In genomic region chr19:16573925-16574324, GRCh38 we compare ENCODE assay signal across 2 cellular contexts.
TF ChIP-seq lines count a peak whose summit lies in the region.

No MANE protein-coding gene starts in this region.

TF ChIP-seq in IMR-90, 13 proteins besides CTCF, POLR2A, EP300 and RAD21:
- no peak for TF ChIP-seq MAFK (IDR thresholded peaks at IDR 0.05; ENCODE audit: low read depth, low read length)
- no peak for TF ChIP-seq ELK1 (IDR thresholded peaks at IDR 0.05; ENCODE audit: borderline replicate concordance, low read depth, low read length)
- no peak for TF ChIP-seq CHD1 (IDR thresholded peaks at IDR 0.05; ENCODE audit: low read depth, low read length)
- no peak for TF ChIP-seq CEBPB (IDR thresholded peaks at IDR 0.05; ENCODE audit: low read depth, low read length)

TF ChIP-seq in GM12878, 131 proteins besides CTCF, POLR2A, EP300 and RAD21:
- TF ChIP-seq CREB1 (IDR thresholded peaks at IDR 0.05; ENCODE audit: low read depth) (no peak), JUND (IDR thresholded peaks at IDR 0.05; ENCODE audit: low read depth, low read length) (no peak), NR2F1 (conservative IDR thresholded peaks at IDR 0.05) (no peak), POLR2AphosphoS5 (IDR thresholded peaks at IDR 0.05; ENCODE audit: low read length) (peak; percentile 44), POLR2AphosphoS2 (IDR thresholded peaks at IDR 0.05; ENCODE audit: low read depth, low read length) (0 out of 2 replicates have a peak, but pooled peaks have one; percentile 19), HCFC1 (IDR thresholded peaks at IDR 0.05; ENCODE audit: low read length) (no peak), TCF12 (IDR thresholded peaks at IDR 0.05; ENCODE audit: low read depth, low read length) (no peak)
TF ChIP-seq in GM12878: peak in this region for 2.
